8 cellular contexts compared by ENCODE assay signal in the genomic region with DNA sequence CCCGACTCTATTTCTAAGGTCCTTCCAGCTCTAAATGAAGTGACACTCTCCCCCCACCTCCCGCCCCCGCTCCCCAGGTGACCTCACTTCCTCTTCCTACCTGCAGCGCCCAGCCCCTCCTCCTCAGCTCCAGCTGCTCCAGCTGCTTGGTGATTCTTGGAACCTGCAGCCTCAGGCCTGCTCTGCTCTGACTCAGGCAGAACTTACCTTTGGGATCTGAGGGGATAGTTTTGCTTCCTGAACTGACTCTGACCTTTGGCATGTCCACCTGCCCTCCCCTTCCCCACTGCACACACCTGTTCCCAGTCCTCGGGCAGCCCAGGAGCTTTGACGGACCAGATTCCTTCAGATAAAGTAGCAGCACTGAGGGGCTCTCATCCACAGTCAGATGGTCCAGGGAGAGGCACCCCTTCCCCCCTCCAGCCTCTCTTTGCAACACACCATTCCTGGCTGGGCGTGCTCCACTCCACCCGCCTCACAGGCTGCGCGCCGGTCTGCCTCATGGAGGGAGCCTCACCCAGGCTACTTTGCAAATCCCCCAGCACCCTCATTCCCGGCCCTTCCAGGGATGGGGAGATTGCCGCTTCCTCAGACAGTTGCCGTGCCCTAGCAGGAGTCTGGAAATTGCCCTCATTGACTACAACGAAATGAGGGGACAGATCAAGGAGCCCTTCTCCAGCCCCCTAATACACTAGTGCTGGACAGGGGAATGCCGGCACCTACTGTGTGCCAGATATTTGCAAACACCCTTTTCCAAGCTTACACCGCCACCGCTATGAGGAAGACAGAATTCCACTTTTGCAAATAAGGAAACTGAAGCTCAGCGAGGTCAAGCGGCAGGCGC. TPM values are rescaled to one million over a fixed set of nuclear protein-coding genes. Genes with fewer than 3 reads are reported as not detected.
DNase-seq lines count a peak whose midpoint lies in the region; ATAC-seq, FAIRE-seq and TF ChIP-seq lines count a peak whose summit lies in the region.

No MANE protein-coding gene starts in this region.

- CTCF ChIA-PET in A549 (lab: Yijun Ruan, JAX) (interaction anchor here (0.7 to 4.9 kb wide), 47 partner anchors 8 to 259 kb away, joined by 3 to 88 read pairs (median 5); a partner anchor contains a TSS), OCI-LY7 (lab: Charles Lee; ENCODE audit: unreplicated experiment) (interaction anchor here (0.9 to 1.7 kb wide), 3 partner anchors 93 to 190 kb away, joined by 3 to 11 read pairs (median 7); no protein-coding TSS in a partner anchor)

- TF ChIP-seq EP300 in A549 (IDR thresholded peaks at IDR 0.05) = no peak

- no peak for TF ChIP-seq POLR2A in A549 (IDR thresholded peaks at IDR 0.05; ENCODE audit: low read length)

- no peaks in the 10 kb centered on the region for H3K9me2 ChIP-seq in OCI-LY7 (ENCODE audit: insufficient read depth, low read length)

- H4K20me1 ChIP-seq in OCI-LY7 (ENCODE audit: insufficient read depth, low read length) = peaks cover 24% of the 10 kb centered on the region

- POLR2A ChIA-PET in A549 (lab: Yijun Ruan, JAX) (interaction anchor here (0.5 to 2.0 kb wide), 23 partner anchors 9 to 244 kb away, joined by 3 to 19 read pairs (median 5); a partner anchor contains a TSS), OCI-LY7 (lab: Charles Lee) (interaction anchor here (0.7 to 2.7 kb wide), 4 partner anchors 14 to 253 kb away, joined by 3 to 20 read pairs (median 6); no protein-coding TSS in a partner anchor)

- no peak for DNase-seq in A549 (ENCODE audit: low read depth in 1 of 2, low spot score in 1 of 2)
- peak; percentile 59 for DNase-seq in GM19238 (ENCODE audit: insufficient read length, low spot score)
- DNase-seq in OCI-LY7 (ENCODE audit: low spot score) = peak; percentile 59
- DNase-seq in ascending aorta (ENCODE audit: low spot score in 2 of 2) = no peak
- peak; percentile 74 for DNase-seq in iPS-NIHi11 (ENCODE audit: low spot score)
- peak; percentile 58 for DNase-seq in stimulated activated CD4-positive, alpha-beta T cell treated with anti-CD3 and anti-CD28 coated beads, Interleukin-2, amount 100 ng/mL, for 4 hours (ENCODE audit: low read depth)
- no peak for DNase-seq in glomerular visceral epithelial cell (ENCODE audit: extremely low spot score)
- no peak for DNase-seq in D341Med (ENCODE audit: low spot score)

- H3K9me3 ChIP-seq in A549 = no peaks in the 10 kb centered on the region
- no peaks in the 10 kb centered on the region for H3K9me3 ChIP-seq in OCI-LY7 (ENCODE audit: low read length)
- H3K9me3 ChIP-seq in ascending aorta = no peaks in the 10 kb centered on the region

- no peak for ATAC-seq in A549

- peak overlapping the region; percentile 48; the same call in 1 of the 2 replicates for H2AFZ ChIP-seq in OCI-LY7 (ENCODE audit: low read length)

- intact Hi-C loops in OCI-LY7 (cut with micrococcal nuclease; ENCODE audit: unreplicated experiment) (loop anchor here (5.0 kb wide), 3 partner anchors 244 to 419 kb away; a partner anchor contains a TSS), ascending aorta (cut with DNase I) (loop anchor here (5.0 to 10.0 kb wide), 2 partner anchors 49 to 254 kb away; a partner anchor contains a TSS)

- WGBS in A549 (ENCODE audit: missing lambda C conversion rate) = 56% methylated on average over 19 of the region's 21 CpGs

- FAIRE-seq in A549 (lab: Jason Lieb, UNC) = no peak

- H3K79me2 ChIP-seq in OCI-LY7 (ENCODE audit: insufficient read depth, low read depth, low read length) = peaks cover 47% of the 10 kb centered on the region

- H3K27me3 ChIP-seq in ascending aorta = no peaks in the 10 kb centered on the region

- H3K4me3 ChIP-seq in A549 = peak overlapping the region; percentile 84
- peak overlapping the region; percentile 88 for H3K4me3 ChIP-seq in OCI-LY7 (ENCODE audit: low read depth, low read length, poor library complexity, severe bottlenecking)
- peak overlapping the region; percentile 87 to 96 for H3K4me3 ChIP-seq in ascending aorta

- H3K36me3 ChIP-seq in OCI-LY7 (ENCODE audit: insufficient read depth, low read length) = peaks cover 26% of the 10 kb centered on the region
- peaks cover under 1 to 1% of the 10 kb centered on the region in 2 donors for H3K36me3 ChIP-seq in ascending aorta

- no TSS peak for BruUV-seq in OCI-LY7 (replicated peaks; lab: Mats Ljungman, UMichigan)

- H3K27ac ChIP-seq in A549 (peak overlapping the region; percentile 92 to 93), OCI-LY7 (ENCODE audit: low read depth, low read length, poor library complexity, severe bottlenecking) (peak overlapping the region; percentile 44), ascending aorta (peak overlapping the region; percentile 96 to 98)

- H3K4me2 ChIP-seq in A549 (peak overlapping the region; percentile 84), OCI-LY7 (ENCODE audit: low read length) (peak overlapping the region; percentile 97)

- no peak for TF ChIP-seq CTCF in A549 (IDR thresholded peaks at IDR 0.05)
- no peak for TF ChIP-seq CTCF in OCI-LY7 (conservative IDR thresholded peaks at IDR 0.05; ENCODE audit: low read length)
- no peak for TF ChIP-seq CTCF in ascending aorta (IDR thresholded peaks at IDR 0.05)

- peaks cover 30% of the 10 kb centered on the region for H3K4me1 ChIP-seq in A549
- H3K4me1 ChIP-seq in OCI-LY7 (ENCODE audit: insufficient read depth, low read length, poor library complexity, severe bottlenecking) = peaks cover 56% of the 10 kb centered on the region
- peaks cover 17 to 34% of the 10 kb centered on the region in 2 donors for H3K4me1 ChIP-seq in ascending aorta

- TF ChIP-seq RAD21 in A549 (conservative IDR thresholded peaks at IDR 0.05 in 1 of 2, IDR thresholded peaks at IDR 0.05 in 1 of 2) = peak in 1 of 2 experiments; percentile 29; a peak in 1 of 5 replicates

TF ChIP-seq in A549, 52 proteins besides CTCF, POLR2A, EP300 and RAD21:
- TF ChIP-seq, protein P1, sequence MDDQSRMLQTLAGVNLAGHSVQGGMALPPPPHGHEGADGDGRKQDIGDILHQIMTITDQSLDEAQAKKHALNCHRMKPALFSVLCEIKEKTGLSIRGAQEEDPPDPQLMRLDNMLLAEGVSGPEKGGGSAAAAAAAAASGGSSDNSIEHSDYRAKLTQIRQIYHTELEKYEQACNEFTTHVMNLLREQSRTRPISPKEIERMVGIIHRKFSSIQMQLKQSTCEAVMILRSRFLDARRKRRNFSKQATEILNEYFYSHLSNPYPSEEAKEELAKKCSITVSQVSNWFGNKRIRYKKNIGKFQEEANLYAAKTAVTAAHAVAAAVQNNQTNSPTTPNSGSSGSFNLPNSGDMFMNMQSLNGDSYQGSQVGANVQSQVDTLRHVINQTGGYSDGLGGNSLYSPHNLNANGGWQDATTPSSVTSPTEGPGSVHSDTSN (IDR thresholded peaks at IDR 0.05) = 0 out of 2 replicates have a peak, but pooled peaks have one; percentile 4
- TF ChIP-seq KDM5A (IDR thresholded peaks at IDR 0.05) (no peak), ZNF302 (CRISPR knock-in tag; IDR thresholded peaks at IDR 0.05) (no peak)
TF ChIP-seq in A549: peak in this region for 1.

RNA-seq across cellular contexts. Expression of a gene that starts 0.7 kb away (rescaled TPM):
- polyA plus RNA-seq in A549 (2011; rRNA removed) (5.7 and 8.8 TPM in 2 replicates), A549 (2017; fragmentation: RNase III; extraction: RNeasy Plus Mini Kit Qiagen cat#74134 plus additional on column Dnase treatment) (14.7 to 16.7 TPM (median 15.1 TPM) in 3 replicates)
- polyA plus RNA-seq in A549 (2012; cell fraction: cytosol; rRNA removed) = 9.8 and 14.9 TPM in 2 replicates
- 23.5 and 28.0 TPM in 2 replicates for polyA plus RNA-seq in A549 (2012; cell fraction: nucleus; rRNA removed)
- 17.5 and 20.4 TPM in 2 replicates for polyA minus RNA-seq in A549 (2011; rRNA and poly(A)+ RNA removed)
- 19.7 and 26.5 TPM in 2 replicates for total RNA-seq in OCI-LY7 (2014; rRNA removed; shearing (Covaris generic))
- total RNA-seq in OCI-LY7 (2022) (39.6 and 50.2 TPM in 2 replicates), ascending aorta (30.8 TPM)

RNA-seq across cellular contexts. Expression of a gene that starts 57.1 kb away (rescaled TPM):
- polyA plus RNA-seq in A549 (2011; rRNA removed) = not detected in 2 replicates
- not detected in 2 replicates for polyA plus RNA-seq in A549 (2012; cell fraction: cytosol; rRNA removed)
- polyA plus RNA-seq in A549 (2012; cell fraction: nucleus; rRNA removed) = not detected in 2 replicates
- polyA plus RNA-seq in A549 (2017; fragmentation: RNase III; extraction: RNeasy Plus Mini Kit Qiagen cat#74134 plus additional on column Dnase treatment) = not detected in 3 replicates
- polyA minus RNA-seq in A549 (2011; rRNA and poly(A)+ RNA removed) = not detected in 2 replicates
- 0.10 and 0.28 TPM in 2 replicates for total RNA-seq in OCI-LY7 (2014; rRNA removed; shearing (Covaris generic))
- not detected in 2 replicates for total RNA-seq in OCI-LY7 (2022)
- not detected for total RNA-seq in ascending aorta

Comparison
In these comparisons a context has a peak if more than half of its experiments do, and no peak if none do; other contexts are left out.
1. DNase-seq: peak in GM19238 (single experiment), OCI-LY7 (single experiment), iPS-NIHi11 (single experiment) and stimulated activated CD4-positive, alpha-beta T cell treated with anti-CD3 and anti-CD28 coated beads, Interleukin-2, amount 100 ng/mL, for 4 hours (single experiment); none in A549 (0 of 2), ascending aorta (0 of 2), glomerular visceral epithelial cell (single experiment) and D341Med (single experiment).
2. H3K27ac ChIP-seq: peak in every context shown above with its lines; median percentile 97 in ascending aorta; 92 in A549; 44 in OCI-LY7.
3. Peak in every context shown above with its lines, with median percentiles within 50 percentile points of each other: H3K4me3 ChIP-seq.